Comparison of ENCODE assay signal across 19 cellular contexts in the genomic region with DNA sequence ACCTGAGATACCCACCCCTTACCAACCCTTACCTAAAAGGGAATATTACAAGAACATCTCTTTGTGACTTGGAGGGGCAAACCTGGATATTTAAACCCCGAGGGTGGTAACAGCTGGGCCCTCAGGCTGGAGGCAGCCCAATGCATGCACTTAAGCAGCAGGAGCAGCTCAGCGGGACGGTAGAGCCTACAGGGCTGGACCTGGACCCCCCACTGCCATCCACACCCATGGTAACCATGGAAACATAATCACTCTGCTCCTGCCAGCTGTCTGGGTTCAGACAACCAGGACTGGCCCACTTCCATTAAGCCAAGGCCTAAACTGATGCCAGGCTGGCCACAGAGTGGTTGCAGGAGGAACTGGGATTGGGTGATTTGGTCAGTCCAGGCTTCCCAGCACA.
"Had no signal": no experiment of that assay in that cellular context is flagged by ENCODE, and none has a peak within 500 bp of the region (broad histone marks: within the 10 kb centered on the region; RNA-seq: fewer than 3 reads in every experiment).

No MANE protein-coding gene starts in this region.

- H3K27ac Mint-ChIP-seq: activated CD8-positive, alpha-beta T cell treated with anti-CD3 and anti-CD28 coated beads, Interleukin-2, amount 10 ng/mL, durations not matched to agents 7 days and 5 days; activated naive CD4-positive, alpha-beta T cell treated with anti-CD3 and anti-CD28 coated beads, Interleukin-2, amount 10 ng/mL, durations not matched to agents 7 days and 5 days; activated naive CD8-positive, alpha-beta T cell treated with anti-CD3 and anti-CD28 coated beads, Interleukin-2, amount 50 U/mL, for 24 hours; brain; nephron progenitor cell; stimulated activated naive B cell treated with anti-CD40 and anti-IgM and Interleukin-4, amounts not matched to agents 10 μg/mL and 1 μg/mL and 100 μg/mL, for 72 hours had no signal

- H3K27me3 ChIP-seq: colonic mucosa, upper lobe of right lung had no signal

- ATAC-seq: activated CD8-positive, alpha-beta T cell treated with anti-CD3 and anti-CD28 coated beads, Interleukin-2, amount 10 ng/mL, durations not matched to agents 7 days and 5 days; activated T-cell treated with anti-CD3 and anti-CD28 coated beads, Interleukin-2, amount 50 U/mL, for 4 hours; stimulated activated naive B cell treated with anti-CD40 and anti-IgM and Interleukin-4, amounts not matched to agents 10 μg/mL and 1 μg/mL and 100 μg/mL, for 72 hours had no signal

- H3K9me3 ChIP-seq: colonic mucosa had no signal

- H3K27ac ChIP-seq: colonic mucosa, thoracic aorta, upper lobe of right lung had no signal

- H3K36me3 ChIP-seq: colonic mucosa had no signal

- H3K27me3 Mint-ChIP-seq: activated naive CD4-positive, alpha-beta T cell treated with anti-CD3 and anti-CD28 coated beads, Interleukin-2, amount 10 ng/mL, durations not matched to agents 7 days and 5 days; activated naive CD8-positive, alpha-beta T cell treated with anti-CD3 and anti-CD28 coated beads, Interleukin-2, amount 50 U/mL, for 24 hours; stimulated activated naive B cell treated with anti-CD40 and anti-IgM and Interleukin-4, amounts not matched to agents 10 μg/mL and 1 μg/mL and 100 μg/mL, for 72 hours had no signal

- H3K4me1 ChIP-seq: colonic mucosa, upper lobe of right lung had no signal

- H3K4me1 Mint-ChIP-seq: activated naive CD8-positive, alpha-beta T cell treated with anti-CD3 and anti-CD28 coated beads, Interleukin-2, amount 50 U/mL, for 24 hours; nephron progenitor cell; stimulated activated naive B cell treated with anti-CD40 and anti-IgM and Interleukin-4, amounts not matched to agents 10 μg/mL and 1 μg/mL and 100 μg/mL, for 72 hours had no signal

- DNase-seq: activated CD4-positive, alpha-beta T cell treated with anti-CD3 and anti-CD28 coated beads for 48 hours; activated CD4-positive, CD25-positive, alpha-beta regulatory T cell; activated CD8-positive, alpha-beta memory T cell treated with anti-CD3 and anti-CD28 coated beads, Interleukin-2, amount 50 U/mL, for 4 hours; activated CD8-positive, alpha-beta T cell treated with anti-CD3 and anti-CD28 coated beads, Interleukin-2, amount 10 ng/mL, durations not matched to agents 7 days and 5 days; activated effector memory CD4-positive, alpha-beta T cell treated with Interleukin-2 at 50 U/mL for 16 hours; activated naive CD4-positive, alpha-beta T cell treated with anti-CD3 and anti-CD28 coated beads, Interleukin-2, amount 10 ng/mL, durations not matched to agents 7 days and 5 days; activated naive CD8-positive, alpha-beta T cell treated with anti-CD3 and anti-CD28 coated beads, Interleukin-2, amount 50 U/mL, for 24 hours; activated T-cell treated with anti-CD3 and anti-CD28 coated beads, Interleukin-2, amount 50 U/mL, for 4 hours; anterior cingulate cortex; colonic mucosa; erythroblast; hypothalamus; islet precursor cell; midbrain; nephron progenitor cell; stimulated activated naive B cell treated with anti-CD40 and anti-IgM and Interleukin-4, amounts not matched to agents 10 μg/mL and 1 μg/mL and 100 μg/mL, for 72 hours; upper lobe of right lung had no signal

- H3K4me3 Mint-ChIP-seq: activated CD8-positive, alpha-beta T cell treated with anti-CD3 and anti-CD28 coated beads, Interleukin-2, amount 10 ng/mL, durations not matched to agents 7 days and 5 days; activated naive CD4-positive, alpha-beta T cell treated with anti-CD3 and anti-CD28 coated beads, Interleukin-2, amount 10 ng/mL, durations not matched to agents 7 days and 5 days; activated naive CD8-positive, alpha-beta T cell treated with anti-CD3 and anti-CD28 coated beads, Interleukin-2, amount 50 U/mL, for 24 hours; activated T-cell treated with anti-CD3 and anti-CD28 coated beads, Interleukin-2, amount 50 U/mL, for 4 hours; brain; nephron progenitor cell; stimulated activated naive B cell treated with anti-CD40 and anti-IgM and Interleukin-4, amounts not matched to agents 10 μg/mL and 1 μg/mL and 100 μg/mL, for 72 hours had no signal

- H3K4me3 ChIP-seq: colonic mucosa, thoracic aorta, upper lobe of right lung had no signal
